ENCODE assay signal across 1 cellular context in genomic region chr9:121235512-121235911, GRCh38.
TF ChIP-seq lines count a peak whose summit lies in the region.

No MANE protein-coding gene starts in this region.

TF ChIP-seq in IMR-90, 13 proteins besides CTCF, POLR2A, EP300 and RAD21 (continued from another document):
- no peak for TF ChIP-seq ELK1 (IDR thresholded peaks at IDR 0.05; ENCODE audit: borderline replicate concordance, low read depth, low read length)
- TF ChIP-seq MXI1 (IDR thresholded peaks at IDR 0.05; ENCODE audit: borderline replicate concordance, low read depth, low read length) = no peak
- TF ChIP-seq BHLHE40 (IDR thresholded peaks at IDR 0.05; ENCODE audit: low read depth, low read length) = no peak
- TF ChIP-seq MAZ (IDR thresholded peaks at IDR 0.05; ENCODE audit: borderline replicate concordance, low read depth, low read length) = no peak
- TF ChIP-seq FOS (IDR thresholded peaks at IDR 0.05; ENCODE audit: low read depth, low read length) = no peak
- no peak for TF ChIP-seq RCOR1 (IDR thresholded peaks at IDR 0.05; ENCODE audit: insufficient replicate concordance, low read length)
TF ChIP-seq in IMR-90: peak in this region for 0.
